Comparison of ENCODE assay signal across 10 cellular contexts in the genomic region with DNA sequence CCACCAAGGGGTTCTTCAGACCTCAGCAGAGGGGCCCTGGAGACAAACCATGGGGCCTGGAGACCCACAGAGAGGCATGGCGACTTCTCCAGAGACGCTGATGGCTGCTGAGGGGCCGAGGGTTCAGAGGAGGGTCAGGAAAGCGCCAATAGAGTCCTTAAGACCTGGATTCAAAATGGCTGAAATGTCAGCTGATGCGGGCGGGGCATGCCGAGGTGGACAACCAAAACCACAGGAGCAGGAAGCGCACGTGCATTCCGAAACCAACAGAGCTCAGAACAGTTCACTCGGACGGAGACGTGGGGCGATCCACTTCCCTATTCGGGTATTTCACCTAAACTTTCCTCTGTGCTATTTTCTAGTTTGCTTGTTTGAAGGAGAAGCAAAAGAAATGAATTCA.
DNase-seq lines count a peak whose midpoint lies in the region; ATAC-seq and TF ChIP-seq lines count a peak whose summit lies in the region.
"Had no signal": no experiment of that assay in that cellular context is flagged by ENCODE, and none has a peak within 500 bp of the region (broad histone marks: within the 10 kb centered on the region; RNA-seq: fewer than 3 reads in every experiment).

No MANE protein-coding gene starts in this region.

- peaks cover 0 to 4% (median 0%) of the 10 kb centered on the region in 7 donors for H3K9me3 Mint-ChIP-seq in CD14-positive monocyte

- TF ChIP-seq POLR2A in NB4 (IDR thresholded peaks at IDR 0.05; ENCODE audit: extremely low read depth, insufficient read length), result no peak

- no peak overlapping the region for H3K9ac ChIP-seq in neuronal stem cell (ENCODE audit: low read depth, low read length, poor library complexity)

- no peak overlapping the region for H3K4ac ChIP-seq in neuronal stem cell (ENCODE audit: low read length)

- H2AFZ ChIP-seq in neuronal stem cell (ENCODE audit: low read length), result no peak overlapping the region

- H2AK5ac ChIP-seq in neuronal stem cell (ENCODE audit: low read depth, low read length), result no peak overlapping the region

- H3K36me3 ChIP-seq in neuronal stem cell (replicated peaks in 1 of 2; ENCODE audit: control insufficient read depth in 2 of 2, insufficient read depth in 2 of 2, low read length in 2 of 2), result no peaks in the 10 kb centered on the region
- H3K36me3 ChIP-seq in right atrium auricular region, result no peaks in the 10 kb centered on the region

- DNase-seq in CD14-positive monocyte (ENCODE audit: low spot score) (peak; percentile 90), NB4 (ENCODE audit: low read depth) (peak; percentile 71), neuronal stem cell (ENCODE audit: low spot score) (no peak), right atrium auricular region (ENCODE audit: low spot score) (no peak), cerebellar cortex (ENCODE audit: low spot score) (no peak), retina (no peak)
- DNase-seq: islet precursor cell had no signal

- H3K4me3 ChIP-seq in NB4 (ENCODE audit: low read depth, low read length) (no peak overlapping the region), neuronal stem cell (ENCODE audit: low read length in 2 of 2) (no peak overlapping the region), right atrium auricular region (no peak overlapping the region)
- H3K4me3 ChIP-seq: psoas muscle had no signal

- peaks cover 14% of the 10 kb centered on the region for H3K4me1 Mint-ChIP-seq in CD14-positive monocyte

- no peak overlapping the region for H4K8ac ChIP-seq in neuronal stem cell (ENCODE audit: low read depth, low read length)

- H3K79me1 ChIP-seq in neuronal stem cell (ENCODE audit: low read depth, low read length), result no peaks in the 10 kb centered on the region

- H3K27ac ChIP-seq in neuronal stem cell (replicated peaks; ENCODE audit: low read length), result no peak overlapping the region
- H3K27ac ChIP-seq in right atrium auricular region, result no peak overlapping the region
- H3K27ac ChIP-seq: psoas muscle had no signal

- no peak overlapping the region for H3K18ac ChIP-seq in neuronal stem cell (ENCODE audit: low read length)

- H4K91ac ChIP-seq in neuronal stem cell (ENCODE audit: low read depth, low read length, poor library complexity), result no peak overlapping the region

- H3K27me3 ChIP-seq in neuronal stem cell (ENCODE audit: control insufficient read depth in 3 of 3, insufficient read depth in 3 of 3, low read depth in 1 of 3, low read length in 3 of 3) (peaks cover 0 to 2% (median 0%) of the 10 kb centered on the region in 3 experiments), right atrium auricular region (no peaks in the 10 kb centered on the region)

- peak; percentile 56 for ATAC-seq in GM19043 (IDR thresholded peaks at IDR 0.05; ENCODE audit: low read depth, unreplicated experiment)
- ATAC-seq in HG02870 (IDR thresholded peaks at IDR 0.05; ENCODE audit: unreplicated experiment), result peak; percentile 83
- ATAC-seq: psoas muscle had no signal

- no peaks in the 10 kb centered on the region for H3K36me3 Mint-ChIP-seq in CD14-positive monocyte

- peak overlapping the region; percentile 42 to 87 (median 72) for H3K27ac Mint-ChIP-seq in CD14-positive monocyte

- peak overlapping the region; percentile 63 to 82 for H3K4me3 Mint-ChIP-seq in CD14-positive monocyte

- intact Hi-C loops in CD14-positive monocyte (cut with micrococcal nuclease), result no loop called here

- no CpG with 5 or more reads among the region's 15 CpGs for WGBS in neuronal stem cell (ENCODE audit: extremely low coverage in 2 of 2, insufficient read length in 2 of 2, insufficient replicate concordance in 1 of 2), 2 donors

- H3K4me1 ChIP-seq in neuronal stem cell (ENCODE audit: control insufficient read depth in 2 of 2, insufficient read depth in 1 of 2, low read depth in 1 of 2, low read length in 2 of 2), result peaks cover 0 to 5% of the 10 kb centered on the region in 2 donors
- H3K4me1 ChIP-seq in right atrium auricular region, result peaks cover 0 to 5% of the 10 kb centered on the region in 2 donors
- H3K4me1 ChIP-seq: psoas muscle had no signal

- H3K27me3 Mint-ChIP-seq in CD14-positive monocyte (ENCODE audit: low read depth in 3 of 3), result peaks cover 3 to 10% (median 5%) of the 10 kb centered on the region in 3 donors

- TF ChIP-seq CTCF in CD14-positive monocyte (IDR thresholded peaks at IDR 0.05), result no peak
- TF ChIP-seq CTCF in NB4 (IDR thresholded peaks at IDR 0.05; ENCODE audit: low read depth, low read length), result no peak
- TF ChIP-seq CTCF in right atrium auricular region (IDR thresholded peaks at IDR 0.05), result no peak

- H3K9me3 ChIP-seq in neuronal stem cell (replicated peaks in 1 of 2; ENCODE audit: control insufficient read depth in 2 of 2, insufficient read depth in 1 of 2, low read depth in 1 of 2, low read length in 2 of 2) (peaks cover 0 to 1% of the 10 kb centered on the region in 2 donors), right atrium auricular region (no peaks in the 10 kb centered on the region)
- H3K9me3 ChIP-seq: psoas muscle had no signal

- no peak overlapping the region for H3K14ac ChIP-seq in neuronal stem cell (ENCODE audit: low read length)

- no peak overlapping the region for H3K4me2 ChIP-seq in neuronal stem cell (ENCODE audit: insufficient read depth, low read length, poor library complexity, severe bottlenecking)

- H2BK120ac ChIP-seq in neuronal stem cell (ENCODE audit: low read depth, low read length), result no peak overlapping the region

- H3K23ac ChIP-seq in neuronal stem cell (ENCODE audit: low read depth, low read length, poor library complexity), result no peak overlapping the region

- no peak overlapping the region for H2BK12ac ChIP-seq in neuronal stem cell (ENCODE audit: low read length)

- no peak overlapping the region for H2BK15ac ChIP-seq in neuronal stem cell (ENCODE audit: low read length)

- H2BK5ac ChIP-seq in neuronal stem cell (ENCODE audit: low read length), result no peak overlapping the region

Comparison
In these comparisons a context has a peak if more than half of its experiments do, and no peak if none do; other contexts are left out.
1. DNase-seq: peak in CD14-positive monocyte (single experiment) and NB4 (single experiment); none in neuronal stem cell (single experiment), right atrium auricular region (single experiment), cerebellar cortex (single experiment) and retina (single experiment).